In the genomic region with DNA sequence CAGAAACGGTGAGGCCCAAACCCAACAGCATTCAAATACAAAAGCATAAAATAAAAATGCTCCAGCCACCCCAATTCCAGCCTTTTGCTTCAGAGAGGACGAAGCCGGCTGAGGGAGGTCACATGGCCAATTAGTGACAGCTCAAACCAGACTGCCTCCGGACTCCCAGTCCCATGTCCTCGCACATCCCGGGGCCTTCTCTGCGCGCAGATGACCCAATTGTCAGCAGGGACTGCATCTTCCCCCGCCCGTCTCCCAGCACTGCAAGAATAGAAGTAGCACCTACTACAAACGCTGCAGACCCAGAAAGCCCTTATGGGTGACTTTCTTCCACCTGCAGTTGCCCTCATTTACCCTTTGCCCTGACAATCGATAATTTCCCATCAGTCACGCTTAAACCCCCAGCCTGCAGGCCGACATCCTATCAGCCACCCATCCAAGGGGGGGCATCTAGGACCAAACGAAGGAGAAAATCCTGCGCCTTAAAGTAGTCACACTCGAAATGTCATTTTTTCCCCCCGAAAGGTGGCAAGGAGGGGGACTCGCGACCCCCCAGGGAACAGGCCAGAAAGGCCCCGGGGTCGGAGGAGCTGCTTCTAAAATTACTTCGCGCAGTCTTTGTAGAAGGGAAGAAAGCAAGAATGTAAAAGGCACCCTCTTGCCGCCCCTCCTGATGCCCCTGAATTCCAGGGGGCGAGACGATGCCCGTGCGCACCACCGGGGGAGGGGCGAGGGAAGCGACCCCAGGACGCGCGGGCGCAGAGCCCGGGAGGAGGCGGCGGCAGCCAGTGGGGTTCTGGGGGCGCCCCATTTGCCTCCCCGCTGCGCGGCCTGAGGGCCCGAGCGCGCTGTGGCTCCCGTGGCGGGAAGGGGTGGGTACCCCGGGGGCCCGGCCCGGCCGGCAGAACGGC, we compare ENCODE assay signal across 8 cellular contexts. TPM values are rescaled to one million over a fixed set of nuclear protein-coding genes. Genes with fewer than 3 reads are reported as not detected.
DNase-seq lines count a peak whose midpoint lies in the region; ATAC-seq, FAIRE-seq and TF ChIP-seq lines count a peak whose summit lies in the region.

No MANE protein-coding gene starts in this region.

- H3K27ac ChIP-seq in cardiac muscle cell (no peak overlapping the region), ovary (peak overlapping the region; percentile 7 to 72)

- TF ChIP-seq POLR2A in ovary (IDR thresholded peaks at IDR 0.05), result no peak

- H3K4me3 ChIP-seq in HAP-1 (peak overlapping the region; percentile 44), NT2/D1 (ENCODE audit: insufficient read length, low read depth) (peak overlapping the region; percentile 53), cardiac muscle cell (peak overlapping the region; percentile 87), ovary (peak overlapping the region; percentile 90)

- intact Hi-C loops in ovary (cut with DNase I), result no loop called here

- H3K9ac ChIP-seq in NT2/D1 (ENCODE audit: insufficient read length, low read depth), result peak overlapping the region; percentile 50

- H3K36me3 Mint-ChIP-seq in activated naive CD8-positive, alpha-beta T cell treated with anti-CD3 and anti-CD28 coated beads for 36 hours, result peaks cover 8% of the 10 kb centered on the region

- DNase-seq in COLO829 (ENCODE audit: low spot score) (peak; percentile 39), HAP-1 (ENCODE audit: low spot score in 2 of 2) (peak in 1 of 2 experiments; percentile 45), NT2/D1 (ENCODE audit: low read depth, low spot score) (no peak), cardiac muscle cell (ENCODE audit: low read depth in 1 of 2, low spot score in 1 of 2) (peak in 1 of 2 donors; percentile 27), ovary (peak; percentile 46 to 55 (median 51)), D721Med (ENCODE audit: insufficient read length, low spot score) (no peak)
- peak; percentile 39 for DNase-seq in activated naive CD8-positive, alpha-beta T cell treated with anti-CD3 and anti-CD28 coated beads for 36 hours

- ATAC-seq in HG03095 (IDR thresholded peaks at IDR 0.05; ENCODE audit: unreplicated experiment), result no peak

- H3K27me3 ChIP-seq in HAP-1 (ENCODE audit: low read depth) (no peaks in the 10 kb centered on the region), NT2/D1 (ENCODE audit: insufficient read depth, insufficient read length) (peaks cover 33% of the 10 kb centered on the region), cardiac muscle cell (peaks cover 11% of the 10 kb centered on the region), ovary (no peaks in the 10 kb centered on the region)

- WGBS in ovary, 3 donors, result 1 to 3% (median 1%) methylated on average over 40 to 53 of the region's 53 CpGs

- H3K27ac Mint-ChIP-seq in activated naive CD8-positive, alpha-beta T cell treated with anti-CD3 and anti-CD28 coated beads for 36 hours, result peak overlapping the region; percentile 86

- TF ChIP-seq CTCF in cardiac muscle cell (IDR thresholded peaks at IDR 0.05; ENCODE audit: low read depth, low read length), result no peak
- TF ChIP-seq CTCF in ovary (IDR thresholded peaks at IDR 0.05), result no peak
- TF ChIP-seq CTCF in D721Med (IDR thresholded peaks at IDR 0.05; ENCODE audit: insufficient read depth, missing control alignments), result no peak

- peaks cover 35% of the 10 kb centered on the region for H3K4me1 Mint-ChIP-seq in activated naive CD8-positive, alpha-beta T cell treated with anti-CD3 and anti-CD28 coated beads for 36 hours

- peak overlapping the region; percentile 93 for H3K4me3 Mint-ChIP-seq in activated naive CD8-positive, alpha-beta T cell treated with anti-CD3 and anti-CD28 coated beads for 36 hours

- H3K36me3 ChIP-seq in HAP-1 (replicated peaks) (no peaks in the 10 kb centered on the region), NT2/D1 (ENCODE audit: insufficient read depth, insufficient read length, low read length) (no peaks in the 10 kb centered on the region), cardiac muscle cell (no peaks in the 10 kb centered on the region), ovary (no peaks in the 10 kb centered on the region)

- in situ Hi-C loops in HAP-1 (cut with MboI; ENCODE audit: low sequenced_read_pairs), result no loop called here

- H3K9me3 Mint-ChIP-seq in activated naive CD8-positive, alpha-beta T cell treated with anti-CD3 and anti-CD28 coated beads for 36 hours, result no peaks in the 10 kb centered on the region

- H3K9me3 ChIP-seq in HAP-1 (no peaks in the 10 kb centered on the region), NT2/D1 (ENCODE audit: insufficient read depth, low read length) (no peaks in the 10 kb centered on the region), cardiac muscle cell (ENCODE audit: low read depth) (no peaks in the 10 kb centered on the region), ovary (no peaks in the 10 kb centered on the region)

- H3K27me3 Mint-ChIP-seq in activated naive CD8-positive, alpha-beta T cell treated with anti-CD3 and anti-CD28 coated beads for 36 hours, result no peaks in the 10 kb centered on the region

- H3K4me1 ChIP-seq in HAP-1 (peaks cover 22% of the 10 kb centered on the region), NT2/D1 (ENCODE audit: insufficient read depth, insufficient read length) (peaks cover 7% of the 10 kb centered on the region), cardiac muscle cell (ENCODE audit: low read depth) (no peaks in the 10 kb centered on the region), ovary (ENCODE audit: insufficient read depth) (peaks cover 13% of the 10 kb centered on the region)

- TF ChIP-seq EP300 in ovary (IDR thresholded peaks at IDR 0.05), result no peak

- no peak for FAIRE-seq in D721Med (lab: Jason Lieb, UNC)

RNA-seq across cellular contexts. Expression of gene SLC23A2, which starts 0.8 kb away (rescaled TPM):
- total RNA-seq in activated naive CD8-positive, alpha-beta T cell treated with anti-CD3 and anti-CD28 coated beads for 36 hours, result 10 to 100 TPM; 23.2 TPM
- total RNA-seq in cardiac muscle cell (9.5 and 10.6 TPM in 2 replicates), ovary (10 to 100 TPM; 28.7 to 95.6 (median 61.0) TPM)
- polyA plus RNA-seq in cardiac muscle cell (5.9 and 11.5 TPM in 2 replicates), ovary (10 to 100 TPM; 36.1 to 62.9 TPM)

Comparison
In these comparisons a context has a peak if more than half of its experiments do, and no peak if none do; other contexts are left out.
1. DNase-seq: peak in COLO829 (single experiment), activated naive CD8-positive, alpha-beta T cell treated with anti-CD3 and anti-CD28 coated beads for 36 hours (single experiment) and ovary (5 of 5); none in NT2/D1 (single experiment) and D721Med (single experiment).
2. Peak in every context shown above with its lines, with median percentiles within 50 percentile points of each other: H3K4me3 ChIP-seq.